In the genomic region with DNA sequence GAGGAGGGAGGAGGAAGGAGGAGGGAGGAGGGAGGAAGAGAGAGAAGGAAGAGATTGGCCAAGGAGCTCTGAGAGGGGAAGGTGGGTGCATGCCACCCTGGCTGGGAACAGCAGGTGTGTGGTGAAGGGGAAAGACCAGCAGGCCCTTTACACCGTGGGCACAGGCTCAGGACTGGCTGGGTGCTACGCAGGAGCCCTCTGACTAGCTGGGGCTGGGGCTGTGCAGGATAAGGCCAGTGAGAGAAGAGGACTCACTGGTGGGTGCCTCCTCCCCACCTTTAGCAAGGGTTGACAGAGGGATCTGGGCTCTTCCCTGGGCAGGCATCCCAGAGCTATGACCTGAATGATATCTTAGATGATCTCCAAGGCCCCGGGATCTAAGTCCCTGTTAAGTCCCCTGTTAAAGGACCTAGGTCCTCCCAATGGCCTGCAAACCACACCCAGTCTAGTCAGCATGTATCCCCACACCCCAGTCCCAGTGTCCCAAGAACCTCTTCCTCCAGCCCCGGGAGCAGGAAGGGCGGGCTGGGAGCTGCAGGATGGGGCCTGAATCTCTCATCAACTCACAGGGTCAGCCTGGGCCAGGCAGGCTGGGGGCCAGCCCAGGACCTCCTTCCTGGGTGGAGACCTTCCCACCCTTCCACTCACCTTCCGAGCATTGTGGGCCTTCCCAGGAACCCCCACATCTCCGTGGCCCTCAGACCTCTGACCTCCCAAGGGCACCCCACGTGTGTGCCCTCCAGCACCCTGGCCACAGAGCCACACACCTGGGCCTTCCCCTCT, we compare ENCODE assay signal across 22 cellular contexts. TPM values are rescaled to one million over a fixed set of nuclear protein-coding genes. Genes with fewer than 3 reads are reported as not detected.
A peak's percentile ranks its signal among the peaks of the same experiment; 100 is the strongest.
DNase-seq lines count a peak whose midpoint lies in the region; ATAC-seq and TF ChIP-seq lines count a peak whose summit lies in the region.
"Had no signal": no experiment of that assay in that cellular context is flagged by ENCODE, and none has a peak within 500 bp of the region (broad histone marks: within the 10 kb centered on the region; RNA-seq: fewer than 3 reads in every experiment).

No MANE protein-coding gene starts in this region.

- H3K4me3 ChIP-seq in right atrium auricular region (no peak overlapping the region), lower lobe of right lung (no peak overlapping the region), gastrocnemius medialis (no peak overlapping the region)
- H3K4me3 ChIP-seq: GM12878, GM23338, MG63, PC-9, SK-N-MC had no signal

- DNase-seq in Right ventricle myocardium inferior (ENCODE audit: missing footprints), result peak; percentile 74
- DNase-seq in right atrium auricular region (ENCODE audit: low spot score), result no peak
- peak; percentile 20 for DNase-seq in left cardiac atrium
- DNase-seq in lower lobe of right lung, result peak; percentile 30
- no peak for DNase-seq in gastrocnemius medialis
- DNase-seq in HK-2 (ENCODE audit: unreplicated experiment), result no peak
- DNase-seq in sciatic nerve (ENCODE audit: low spot score), result no peak
- no peak for DNase-seq in AG20443 (ENCODE audit: low spot score)
- DNase-seq: CD4-positive, alpha-beta T cell; H9; KG1; MG63; NCI-H1694; NCI-H2029 treated with DMSO at 0.1 percent for 48 hours; NCI-H2227 treated with DMSO at 0.1 percent for 48 hours; NCI-H526 treated with DMSO at 0.1 percent for 48 hours; PC-9; SHP77 treated with DMSO at 0.1 percent for 48 hours had no signal

- TF ChIP-seq CTCF in right atrium auricular region (IDR thresholded peaks at IDR 0.05) (no peak), lower lobe of right lung (IDR thresholded peaks at IDR 0.05) (no peak), gastrocnemius medialis (IDR thresholded peaks at IDR 0.05 in 4 of 5, conservative IDR thresholded peaks at IDR 0.05 in 1 of 5) (no peak)

- no peak overlapping the region for H3K27ac ChIP-seq in right atrium auricular region
- H3K27ac ChIP-seq in lower lobe of right lung, result no peak overlapping the region
- peak overlapping the region in 3 of 4 donors; percentile 31 to 35 (median 33) for H3K27ac ChIP-seq in gastrocnemius medialis
- H3K27ac ChIP-seq: 22Rv1, PC-9, SK-N-MC had no signal

- H3K4me1 ChIP-seq in right atrium auricular region (peaks cover 0 to 38% of the 10 kb centered on the region in 2 donors), lower lobe of right lung (peaks cover 25% of the 10 kb centered on the region), gastrocnemius medialis (peaks cover 17 to 25% of the 10 kb centered on the region in 2 donors)

- H3K36me3 ChIP-seq in right atrium auricular region (no peaks in the 10 kb centered on the region), lower lobe of right lung (no peaks in the 10 kb centered on the region), gastrocnemius medialis (no peaks in the 10 kb centered on the region)
- H3K36me3 ChIP-seq: MG63 had no signal

- ATAC-seq in Right ventricle myocardium inferior, result no peak
- peak in 1 of 2 donors; percentile 4 for ATAC-seq in left cardiac atrium
- no peak for ATAC-seq in lower lobe of right lung
- no peak for ATAC-seq in gastrocnemius medialis
- ATAC-seq in sciatic nerve, result no peak
- ATAC-seq: GM12878, GM23338 had no signal

- intact Hi-C loops in Right ventricle myocardium inferior (cut with DNase I) (no loop called here), left cardiac atrium (cut with DNase I) (loop anchor here in 1 of 2 donors (5.0 kb wide), 1 partner anchor 52 kb away; no protein-coding TSS in a partner anchor), lower lobe of right lung (cut with DNase I) (no loop called here), gastrocnemius medialis (cut with DNase I; ENCODE audit: low total_unique reads) (no loop called here), sciatic nerve (cut with DNase I) (no loop called here)

- in situ Hi-C loops in gastrocnemius medialis (cut with MboI; ENCODE audit: low sequenced_read_pairs in 4 of 4), result no loop called here

- peaks cover 0 to 6% of the 10 kb centered on the region in 2 donors for H3K9me3 ChIP-seq in right atrium auricular region
- no peaks in the 10 kb centered on the region for H3K9me3 ChIP-seq in lower lobe of right lung
- no peaks in the 10 kb centered on the region for H3K9me3 ChIP-seq in gastrocnemius medialis
- H3K9me3 ChIP-seq: MG63 had no signal

- TF ChIP-seq POLR2A in gastrocnemius medialis (IDR thresholded peaks at IDR 0.05), result no peak

- H3K27me3 ChIP-seq in right atrium auricular region (no peaks in the 10 kb centered on the region), lower lobe of right lung (ENCODE audit: low read depth) (no peaks in the 10 kb centered on the region), gastrocnemius medialis (no peaks in the 10 kb centered on the region)
- H3K27me3 ChIP-seq: MG63 had no signal

RNA-seq across cellular contexts. Expression of a gene that starts 55.4 kb away (rescaled TPM):
- total RNA-seq in Right ventricle myocardium inferior (40.0 TPM), right atrium auricular region (10 to 100 TPM; 17.2 to 28.7 TPM), left cardiac atrium (10 to 100 TPM; 23.3 to 44.2 TPM), lower lobe of right lung (39.5 TPM), gastrocnemius medialis (10 to 100 TPM; 22.0 to 56.9 (median 38.5) TPM), sciatic nerve (186 TPM)

Comparison
In these comparisons a context has a peak if more than half of its experiments do, and no peak if none do; other contexts are left out.
1. DNase-seq: peak in Right ventricle myocardium inferior (single experiment), left cardiac atrium (single experiment) and lower lobe of right lung (single experiment); none in right atrium auricular region (single experiment), gastrocnemius medialis (0 of 2), HK-2 (single experiment), sciatic nerve (single experiment) and AG20443 (single experiment).
2. H3K27ac ChIP-seq: peak in gastrocnemius medialis (3 of 4); none in right atrium auricular region (0 of 2) and lower lobe of right lung (single experiment).